Comparison of ENCODE assay signal across 11 cellular contexts in genomic region chr2:208366215-208367132, GRCh38. TPM values are rescaled to one million over a fixed set of nuclear protein-coding genes. Genes with fewer than 3 reads are reported as not detected.
A peak's percentile ranks its signal among the peaks of the same experiment; 100 is the strongest.
DNase-seq lines count a peak whose midpoint lies in the region; ATAC-seq and TF ChIP-seq lines count a peak whose summit lies in the region.
"Had no signal": no experiment of that assay in that cellular context is flagged by ENCODE, and none has a peak within 500 bp of the region (broad histone marks: within the 10 kb centered on the region; RNA-seq: fewer than 3 reads in every experiment).

No MANE protein-coding gene starts in this region.

- TF ChIP-seq CTCF in upper lobe of right lung (IDR thresholded peaks at IDR 0.05), result no peak
- no peak for TF ChIP-seq CTCF in endodermal cell (conservative IDR thresholded peaks at IDR 0.05)

- H3K4me1 ChIP-seq in upper lobe of right lung (no peaks in the 10 kb centered on the region), endodermal cell (ENCODE audit: control insufficient read depth, insufficient read depth, low read length) (no peaks in the 10 kb centered on the region)
- H3K4me1 ChIP-seq: esophagus muscularis mucosa, psoas muscle had no signal

- ATAC-seq in GM19324 (IDR thresholded peaks at IDR 0.05; ENCODE audit: low FRiP score, unreplicated experiment) (peak; percentile 67), HG02642 (IDR thresholded peaks at IDR 0.05; ENCODE audit: poor library complexity, unreplicated experiment) (peak; percentile 71), HG03565 (IDR thresholded peaks at IDR 0.05; ENCODE audit: unreplicated experiment) (peak; percentile 53), upper lobe of right lung (peak; percentile 43)
- ATAC-seq: left colon, psoas muscle had no signal

- no peak overlapping the region for H3K9ac ChIP-seq in endodermal cell (ENCODE audit: extremely low read depth, low read length, poor library complexity, severe bottlenecking)

- H3K27ac Mint-ChIP-seq in endodermal cell, result no peak overlapping the region

- H3K4me3 Mint-ChIP-seq in endodermal cell, result no peak overlapping the region

- H3K4me3 ChIP-seq in upper lobe of right lung, result no peak overlapping the region
- H3K4me3 ChIP-seq in endodermal cell (ENCODE audit: low read length), result no peak overlapping the region
- H3K4me3 ChIP-seq: esophagus muscularis mucosa, psoas muscle had no signal

- H3K9me3 Mint-ChIP-seq in endodermal cell, result peaks cover 13% of the 10 kb centered on the region

- no peaks in the 10 kb centered on the region for H3K27me3 ChIP-seq in upper lobe of right lung
- H3K27me3 ChIP-seq in endodermal cell (ENCODE audit: control insufficient read depth, insufficient read depth, low read length, poor library complexity, severe bottlenecking), result no peaks in the 10 kb centered on the region
- H3K27me3 ChIP-seq: esophagus muscularis mucosa had no signal

- 90 to 93% methylated on average over 4 of the region's 4 CpGs for WGBS in endodermal cell (ENCODE audit: insufficient coverage in 1 of 2, insufficient read length in 1 of 2), 2 experiments

- H3K4me1 Mint-ChIP-seq in endodermal cell, result no peaks in the 10 kb centered on the region

- H3K27me3 Mint-ChIP-seq in endodermal cell (ENCODE audit: insufficient read depth), result no peaks in the 10 kb centered on the region

- H3K36me3 Mint-ChIP-seq in endodermal cell (ENCODE audit: low read depth), result peaks cover 2% of the 10 kb centered on the region

- no peak for DNase-seq in upper lobe of right lung
- no peak for DNase-seq in stimulated activated naive CD4-positive, alpha-beta T cell (lab: John Stamatoyannopoulos, UW)
- no peak for DNase-seq in middle frontal gyrus (ENCODE audit: extremely low spot score, low spot score)
- no peak for DNase-seq in endodermal cell
- DNase-seq: left colon, psoas muscle had no signal

- no peak overlapping the region for H3K27ac ChIP-seq in upper lobe of right lung
- H3K27ac ChIP-seq in endodermal cell (ENCODE audit: low read depth, low read length), result no peak overlapping the region
- H3K27ac ChIP-seq: esophagus muscularis mucosa, psoas muscle had no signal

- H3K9me3 ChIP-seq in upper lobe of right lung, result no peaks in the 10 kb centered on the region
- H3K9me3 ChIP-seq in endodermal cell (ENCODE audit: control insufficient read depth, low read length), result peaks cover 13% of the 10 kb centered on the region

- H3K36me3 ChIP-seq in upper lobe of right lung (no peaks in the 10 kb centered on the region), endodermal cell (ENCODE audit: control insufficient read depth, insufficient read depth, low read length) (no peaks in the 10 kb centered on the region)
- H3K36me3 ChIP-seq: esophagus muscularis mucosa had no signal

- intact Hi-C loops in upper lobe of right lung (cut with DNase I), result no loop called here

RNA-seq across cellular contexts. Expression of gene PTH2R, which starts 40.1 kb away (rescaled TPM):
- total RNA-seq in upper lobe of right lung (not detected), endodermal cell (under 1 TPM in 1 of 2 donors, not detected in 1; 0.37 TPM)
- polyA plus RNA-seq in endodermal cell (2013, experiment 1 of 2), result not detected
- not detected for polyA plus RNA-seq in endodermal cell (2013, experiment 2 of 2)
- total RNA-seq: astrocyte had no signal
